In the genomic region with DNA sequence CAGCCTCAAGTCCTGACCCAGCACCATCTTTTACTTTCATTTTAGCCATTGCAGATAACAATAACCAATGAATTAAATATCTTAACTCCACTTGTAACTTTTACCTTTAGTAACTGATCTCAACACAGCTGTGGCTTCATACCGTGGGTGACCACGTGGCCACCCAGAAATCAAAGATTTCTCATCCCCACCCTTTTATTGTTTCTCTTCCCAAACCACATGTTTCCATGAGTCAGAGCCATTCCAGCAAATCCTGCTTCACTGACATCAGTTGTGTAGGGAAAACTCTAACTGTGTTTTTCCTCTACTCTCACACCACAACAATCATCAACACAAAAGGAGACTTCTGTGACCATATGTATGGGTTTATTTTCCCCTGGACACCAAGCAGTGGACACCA, we compare ENCODE assay signal across 1 cellular context.
TF ChIP-seq lines count a peak whose summit lies in the region.

No MANE protein-coding gene starts in this region.

TF ChIP-seq in IMR-90, 13 proteins besides CTCF, POLR2A, EP300 and RAD21 (continued from another document):
- no peak for TF ChIP-seq RCOR1 (IDR thresholded peaks at IDR 0.05; ENCODE audit: insufficient replicate concordance, low read length)
